Comparison of ENCODE assay signal across 1 cellular context in genomic region chr17:43532581-43532980, GRCh38.
TF ChIP-seq lines count a peak whose summit lies in the region.

No MANE protein-coding gene starts in this region.

TF ChIP-seq in HepG2, 621 proteins besides CTCF, POLR2A, EP300 and RAD21:
- TF ChIP-seq AGO2 (optimal IDR thresholded peaks at IDR 0.05; ENCODE audit: low read depth, low read length), result peak; percentile 62
- 0 out of 2 replicates have a peak, but pooled peaks have one; percentile 15 for TF ChIP-seq ZNF766 (CRISPR knock-in tag; IDR thresholded peaks at IDR 0.05; ENCODE audit: borderline replicate concordance)
- TF ChIP-seq RBFOX2 (IDR thresholded peaks at IDR 0.05; ENCODE audit: low read depth, low read length), result peak; percentile 43; the same call in 1 of the 2 replicates
- no peak for TF ChIP-seq ZNF326 (CRISPR knock-in tag; IDR thresholded peaks at IDR 0.05; ENCODE audit: borderline replicate concordance)
- TF ChIP-seq AHDC1 (CRISPR knock-in tag; IDR thresholded peaks at IDR 0.05; ENCODE audit: borderline replicate concordance), result 0 out of 2 replicates have a peak, but pooled peaks have one; percentile 26
- no peak for TF ChIP-seq HOXA3 (CRISPR knock-in tag; IDR thresholded peaks at IDR 0.05)
- TF ChIP-seq ZFP41 (CRISPR knock-in tag; IDR thresholded peaks at IDR 0.05; ENCODE audit: borderline replicate concordance), result no peak
- 0 out of 2 replicates have a peak, but pooled peaks have one; percentile 6 for TF ChIP-seq HIVEP1 (CRISPR knock-in tag; IDR thresholded peaks at IDR 0.05)
- peak; percentile 56 for TF ChIP-seq ZNF687 (CRISPR knock-in tag; IDR thresholded peaks at IDR 0.05)
